ENCODE assay signal across 15 cellular contexts in genomic region chr9:127079741-127080140, GRCh38. TPM values are rescaled to one million over a fixed set of nuclear protein-coding genes. Genes with fewer than 3 reads are reported as not detected.
A peak's percentile ranks its signal among the peaks of the same experiment; 100 is the strongest.
DNase-seq lines count a peak whose midpoint lies in the region; ATAC-seq and TF ChIP-seq lines count a peak whose summit lies in the region.
"Had no signal": no experiment of that assay in that cellular context is flagged by ENCODE, and none has a peak within 500 bp of the region (broad histone marks: within the 10 kb centered on the region; RNA-seq: fewer than 3 reads in every experiment).

No MANE protein-coding gene starts in this region.

- intact Hi-C loops in mucosa of descending colon (cut with DNase I, micrococcal nuclease): no loop called here

- H3K9me3 ChIP-seq in mucosa of descending colon: no peaks in the 10 kb centered on the region
- H3K9me3 ChIP-seq: A549 had no signal

- TF ChIP-seq CTCF in coronary artery (IDR thresholded peaks at IDR 0.05) (no peak), mucosa of descending colon (IDR thresholded peaks at IDR 0.05) (no peak)

- DNase-seq in activated CD8-positive, alpha-beta memory T cell treated with anti-CD3 and anti-CD28 coated beads for 24 hours: peak; percentile 13
- no peak for DNase-seq in activated CD8-positive, alpha-beta memory T cell treated with anti-CD3 and anti-CD28 coated beads, Interleukin-2, amount 50 U/mL, for 4 hours
- peak; percentile 19 for DNase-seq in coronary artery (ENCODE audit: low spot score)
- no peak for DNase-seq in mucosa of descending colon
- no peak for DNase-seq in NCI-H1092 (lab: John Stamatoyannopoulos, UW)
- DNase-seq in SIG-M5 treated with dmso at 0.1 percent for 504 hours (lab: John Stamatoyannopoulos, UW; ENCODE audit: unreplicated experiment): no peak
- DNase-seq in amygdala (lab: John Stamatoyannopoulos, UW): no peak
- DNase-seq: AML-193; CD4-positive, alpha-beta memory T cell; DMS79 treated with DMSO at 0.1 percent for 48 hours; GF-D8; H9 had no signal

- H3K36me3 ChIP-seq in mucosa of descending colon (ENCODE audit: low read depth): no peaks in the 10 kb centered on the region

- ATAC-seq in mucosa of descending colon: peak; percentile 56
- ATAC-seq: A549 had no signal

- H3K27ac ChIP-seq in coronary artery: no peak overlapping the region
- H3K27ac ChIP-seq: 22Rv1, A549, C4-2B had no signal

- no peaks in the 10 kb centered on the region for H3K4me1 ChIP-seq in mucosa of descending colon (ENCODE audit: low read depth)
- H3K4me1 ChIP-seq: A549 had no signal

- H3K4me3 ChIP-seq in coronary artery (no peak overlapping the region), mucosa of descending colon (no peak overlapping the region)
- H3K4me3 ChIP-seq: A549 had no signal

RNA-seq across cellular contexts. Expression of gene ANGPTL2, which starts 42.7 kb away (rescaled TPM):
- 10 to 100 TPM in 2 of 3 donors, 1 to 10 TPM in 1; 4.1 to 50.9 (median 11.6) TPM for total RNA-seq in mucosa of descending colon
- total RNA-seq: CD4-positive, alpha-beta memory T cell had no signal

Comparison
In these comparisons a context has a peak if more than half of its experiments do, and no peak if none do; other contexts are left out.
1. DNase-seq: peak in activated CD8-positive, alpha-beta memory T cell treated with anti-CD3 and anti-CD28 coated beads for 24 hours (single experiment) and coronary artery (single experiment); none in activated CD8-positive, alpha-beta memory T cell treated with anti-CD3 and anti-CD28 coated beads, Interleukin-2, amount 50 U/mL, for 4 hours (single experiment), mucosa of descending colon (0 of 3), NCI-H1092 (single experiment), SIG-M5 treated with dmso at 0.1 percent for 504 hours (single experiment) and amygdala (0 of 56).